8 cellular contexts compared by ENCODE assay signal in the genomic region with DNA sequence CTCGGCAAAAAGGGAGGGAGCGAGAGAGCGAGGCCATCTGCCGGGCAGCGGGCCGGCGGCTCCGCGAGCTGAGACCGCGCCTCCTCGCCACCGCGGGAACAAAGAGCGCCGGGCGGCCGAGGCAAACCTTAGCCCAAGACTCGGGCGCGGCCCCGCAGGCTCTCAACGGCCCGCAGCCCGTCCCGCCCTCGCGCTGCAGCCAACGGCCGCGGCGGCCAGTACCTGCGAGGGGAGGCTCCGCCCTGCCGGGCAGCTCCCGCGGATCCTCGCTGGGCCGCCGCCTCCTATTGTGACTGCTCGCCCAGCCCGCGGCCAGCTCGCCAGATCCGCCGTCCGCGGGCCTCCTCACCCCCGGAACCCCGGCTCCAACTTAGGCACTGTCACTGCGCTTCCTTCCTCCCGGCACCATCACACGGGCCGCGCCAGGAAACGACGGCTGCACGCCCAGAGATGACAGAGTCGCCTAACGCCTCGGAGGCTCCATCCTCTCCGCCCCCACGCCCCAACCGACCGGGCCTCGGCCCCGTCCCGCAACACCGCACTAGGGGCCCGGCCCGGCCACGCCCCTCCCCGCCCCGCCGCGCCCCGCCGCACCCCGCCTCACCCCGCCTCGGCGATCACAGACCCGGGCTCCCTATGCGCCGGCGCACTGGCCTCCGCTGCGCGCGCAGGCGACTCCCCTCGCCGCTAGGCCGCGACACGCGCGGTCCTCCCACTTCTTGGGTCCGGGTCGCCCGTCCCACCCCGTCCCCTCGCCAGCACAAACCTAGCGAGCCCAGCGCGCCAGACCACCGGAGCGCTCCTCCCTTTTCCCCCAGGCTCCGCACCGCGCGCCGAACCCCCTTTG. TPM values are rescaled to one million over a fixed set of nuclear protein-coding genes. Genes with fewer than 3 reads are reported as not detected.
DNase-seq lines count a peak whose midpoint lies in the region; ATAC-seq, FAIRE-seq and TF ChIP-seq lines count a peak whose summit lies in the region.

No MANE protein-coding gene starts in this region.

- DNase-seq in AG04449 (ENCODE audit: low read depth, low spot score) (no peak), NCI-H2196 treated with DMSO at 0.1 percent for 48 hours (lab: John Stamatoyannopoulos, UW; ENCODE audit: unreplicated experiment) (peak; percentile 76), WTC11 (ENCODE audit: low spot score) (peak; percentile 82), bronchial epithelial cell (ENCODE audit: low read depth) (peak; percentile 70), iris pigment epithelial cell (ENCODE audit: low read depth) (peak; percentile 82)
- peak; percentile 79 to 86 for DNase-seq in stimulated activated CD4-positive, alpha-beta T cell treated with anti-CD3 and anti-CD28 coated beads, Interleukin-12 subunit alpha, Interleukin-12 subunit beta, amount 100 ng/mL, for 24 hours (ENCODE audit: low read depth in 2 of 2)

- peaks cover 26% of the 10 kb centered on the region for H3K4me1 Mint-ChIP-seq in WTC11

- no peak for TF ChIP-seq CTCF in AG04449 (IDR thresholded peaks at IDR 0.05; ENCODE audit: insufficient read depth, low read length, missing control alignments)
- no peak for TF ChIP-seq CTCF in WTC11 (IDR thresholded peaks at IDR 0.05)
- peak; percentile 24 for TF ChIP-seq CTCF in bronchial epithelial cell (IDR thresholded peaks at IDR 0.05; ENCODE audit: insufficient read depth, low read length, severe bottlenecking)

- peak overlapping the region; percentile 99 for H3K27ac Mint-ChIP-seq in WTC11

- H3K36me3 Mint-ChIP-seq in WTC11, result peaks cover 3% of the 10 kb centered on the region; the same call in 1 of the 2 replicates

- ATAC-seq in GM18873 (IDR thresholded peaks at IDR 0.05; ENCODE audit: low FRiP score, unreplicated experiment) (peak; percentile 48), HG03108 (IDR thresholded peaks at IDR 0.05; ENCODE audit: unreplicated experiment) (peak; percentile 68), WTC11 (peak; percentile 76)

- no peaks in the 10 kb centered on the region for H3K27me3 Mint-ChIP-seq in WTC11 (ENCODE audit: low read depth)

- 0 out of 2 replicates have a peak, but pooled peaks cover 3% of the 10 kb centered on the region for H3K9me3 Mint-ChIP-seq in WTC11

- CTCF ChIA-PET in AG04449 (lab: Yijun Ruan, JAX), result interaction anchor here (11.8 kb wide), 1 partner anchor 155 kb away, joined by 345 read pairs; no protein-coding TSS in a partner anchor
- CTCF ChIA-PET in WTC11 (lab: Charles Lee), result interaction anchor here (0.7 to 1.6 kb wide), 3 partner anchors 8 to 328 kb away, joined by 3 to 4 read pairs (median 3); no protein-coding TSS in a partner anchor

- H3K36me3 ChIP-seq in bronchial epithelial cell (ENCODE audit: control insufficient read depth, insufficient read depth, low read length), result no peaks in the 10 kb centered on the region

- no peak for FAIRE-seq in bronchial epithelial cell (lab: Jason Lieb, UNC)

- POLR2A ChIA-PET in AG04449 (lab: Yijun Ruan, JAX) (interaction anchor here (0.5 to 1.0 kb wide), 2 partner anchors 143 to 293 kb away, joined by 3 to 4 read pairs; a partner anchor contains a TSS), WTC11 (lab: Charles Lee) (interaction anchor here (0.5 to 0.8 kb wide), 5 partner anchors 29 to 1437 kb away, joined by 3 to 4 read pairs (median 3); no protein-coding TSS in a partner anchor)

- H3K4me3 ChIP-seq in AG04449 (ENCODE audit: low read depth, low read length), result peak overlapping the region; percentile 78
- peak overlapping the region; percentile 71 for H3K4me3 ChIP-seq in bronchial epithelial cell (ENCODE audit: low read depth, low read length)

- peak overlapping the region; percentile 94 for H3K4me3 Mint-ChIP-seq in WTC11

- H3K27me3 ChIP-seq in bronchial epithelial cell (ENCODE audit: control insufficient read depth, insufficient read depth, low read length), result no peaks in the 10 kb centered on the region

TF ChIP-seq in WTC11, 78 proteins besides CTCF, POLR2A, EP300 and RAD21 (continues in another document):
- TF ChIP-seq HMGA2 (CRISPR knock-in tag; IDR thresholded peaks at IDR 0.05) (no peak), ESRRA (CRISPR knock-in tag; IDR thresholded peaks at IDR 0.05; ENCODE audit: borderline replicate concordance) (no peak), GTF2I (CRISPR knock-in tag; conservative IDR thresholded peaks at IDR 0.05) (no peak), GABPB1 (CRISPR knock-in tag; IDR thresholded peaks at IDR 0.05) (peak; percentile 60), ZNF423 (CRISPR knock-in tag; IDR thresholded peaks at IDR 0.05) (no peak), RELA (CRISPR knock-in tag; IDR thresholded peaks at IDR 0.05; ENCODE audit: borderline replicate concordance) (peak; percentile 63; the same call in 1 of the 2 replicates), ZNF121 (CRISPR knock-in tag; IDR thresholded peaks at IDR 0.05) (no peak), CREM (CRISPR knock-in tag; IDR thresholded peaks at IDR 0.05) (peak; percentile 78; the same call in 1 of the 2 replicates), SP1 (CRISPR knock-in tag; conservative IDR thresholded peaks at IDR 0.05) (peak; percentile 45; the same call in 1 of the 2 replicates), EMX1 (CRISPR knock-in tag; IDR thresholded peaks at IDR 0.05) (peak; percentile 43; the same call in 1 of the 2 replicates), ZBTB21 (CRISPR knock-in tag; IDR thresholded peaks at IDR 0.05; ENCODE audit: borderline replicate concordance) (peak; percentile 17; the same call in 1 of the 2 replicates), ZNF263 (CRISPR knock-in tag; IDR thresholded peaks at IDR 0.05; ENCODE audit: low read depth) (0 out of 2 replicates have a peak, but pooled peaks have one; percentile 32), PRRX2 (CRISPR knock-in tag; IDR thresholded peaks at IDR 0.05) (0 out of 2 replicates have a peak, but pooled peaks have one; percentile 36), TP53 (CRISPR knock-in tag; IDR thresholded peaks at IDR 0.05) (no peak), MYBL2 (CRISPR knock-in tag; IDR thresholded peaks at IDR 0.05) (peak; percentile 20; the same call in 1 of the 2 replicates), FOXK1 (CRISPR knock-in tag; IDR thresholded peaks at IDR 0.05) (peak; percentile 81)
- TF ChIP-seq, protein P1, sequence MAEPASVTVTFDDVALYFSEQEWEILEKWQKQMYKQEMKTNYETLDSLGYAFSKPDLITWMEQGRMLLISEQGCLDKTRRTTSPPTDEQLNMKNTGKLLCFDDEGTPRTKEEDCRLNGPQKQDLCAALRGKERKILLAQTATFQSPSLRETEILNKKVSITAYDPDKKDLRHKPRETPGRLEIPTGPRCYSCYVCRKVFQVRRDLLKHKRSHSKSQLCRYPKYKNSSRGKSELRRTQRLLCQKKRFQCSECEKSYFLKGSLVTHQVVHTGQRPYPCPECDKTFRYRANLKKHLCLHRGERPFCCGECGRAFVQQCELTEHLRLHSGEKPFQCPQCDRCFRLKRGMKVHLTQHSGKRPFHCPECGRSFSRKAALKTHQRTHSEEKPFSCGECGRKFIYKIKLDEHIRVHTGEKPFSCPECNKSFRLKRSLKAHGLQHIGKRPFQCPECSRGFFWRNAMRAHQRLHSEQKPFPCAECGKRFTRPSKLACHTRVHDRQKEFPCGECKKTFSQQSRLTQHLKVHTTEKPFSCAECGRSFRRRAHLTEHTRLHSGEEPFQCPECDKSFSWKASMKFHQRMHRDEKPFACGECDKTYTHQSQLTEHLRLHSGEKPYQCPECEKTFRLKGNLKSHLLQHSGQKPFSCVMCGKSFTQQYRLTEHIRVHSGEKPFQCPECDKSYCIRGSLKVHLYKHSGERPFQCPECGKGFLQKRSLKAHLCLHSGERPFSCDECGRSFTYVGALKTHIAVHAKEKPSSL (CRISPR knock-in tag; conservative IDR thresholded peaks at IDR 0.05), result no peak
- TF ChIP-seq, protein P2, sequence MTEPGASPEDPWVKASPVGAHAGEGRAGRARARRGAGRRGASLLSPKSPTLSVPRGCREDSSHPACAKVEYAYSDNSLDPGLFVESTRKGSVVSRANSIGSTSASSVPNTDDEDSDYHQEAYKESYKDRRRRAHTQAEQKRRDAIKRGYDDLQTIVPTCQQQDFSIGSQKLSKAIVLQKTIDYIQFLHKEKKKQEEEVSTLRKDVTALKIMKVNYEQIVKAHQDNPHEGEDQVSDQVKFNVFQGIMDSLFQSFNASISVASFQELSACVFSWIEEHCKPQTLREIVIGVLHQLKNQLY (CRISPR knock-in tag; IDR thresholded peaks at IDR 0.05), result peak; percentile 38; the same call in 1 of the 2 replicates
- TF ChIP-seq, protein P3, sequence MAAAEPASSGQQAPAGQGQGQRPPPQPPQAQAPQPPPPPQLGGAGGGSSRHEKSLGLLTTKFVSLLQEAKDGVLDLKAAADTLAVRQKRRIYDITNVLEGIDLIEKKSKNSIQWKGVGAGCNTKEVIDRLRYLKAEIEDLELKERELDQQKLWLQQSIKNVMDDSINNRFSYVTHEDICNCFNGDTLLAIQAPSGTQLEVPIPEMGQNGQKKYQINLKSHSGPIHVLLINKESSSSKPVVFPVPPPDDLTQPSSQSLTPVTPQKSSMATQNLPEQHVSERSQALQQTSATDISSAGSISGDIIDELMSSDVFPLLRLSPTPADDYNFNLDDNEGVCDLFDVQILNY (CRISPR knock-in tag; IDR thresholded peaks at IDR 0.05), result peak; percentile 72
- TF ChIP-seq, protein P4, sequence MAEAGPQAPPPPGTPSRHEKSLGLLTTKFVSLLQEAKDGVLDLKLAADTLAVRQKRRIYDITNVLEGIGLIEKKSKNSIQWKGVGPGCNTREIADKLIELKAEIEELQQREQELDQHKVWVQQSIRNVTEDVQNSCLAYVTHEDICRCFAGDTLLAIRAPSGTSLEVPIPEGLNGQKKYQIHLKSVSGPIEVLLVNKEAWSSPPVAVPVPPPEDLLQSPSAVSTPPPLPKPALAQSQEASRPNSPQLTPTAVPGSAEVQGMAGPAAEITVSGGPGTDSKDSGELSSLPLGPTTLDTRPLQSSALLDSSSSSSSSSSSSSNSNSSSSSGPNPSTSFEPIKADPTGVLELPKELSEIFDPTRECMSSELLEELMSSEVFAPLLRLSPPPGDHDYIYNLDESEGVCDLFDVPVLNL (CRISPR knock-in tag; IDR thresholded peaks at IDR 0.05; ENCODE audit: borderline replicate concordance, low read depth), result no peak
- TF ChIP-seq, protein P5, sequence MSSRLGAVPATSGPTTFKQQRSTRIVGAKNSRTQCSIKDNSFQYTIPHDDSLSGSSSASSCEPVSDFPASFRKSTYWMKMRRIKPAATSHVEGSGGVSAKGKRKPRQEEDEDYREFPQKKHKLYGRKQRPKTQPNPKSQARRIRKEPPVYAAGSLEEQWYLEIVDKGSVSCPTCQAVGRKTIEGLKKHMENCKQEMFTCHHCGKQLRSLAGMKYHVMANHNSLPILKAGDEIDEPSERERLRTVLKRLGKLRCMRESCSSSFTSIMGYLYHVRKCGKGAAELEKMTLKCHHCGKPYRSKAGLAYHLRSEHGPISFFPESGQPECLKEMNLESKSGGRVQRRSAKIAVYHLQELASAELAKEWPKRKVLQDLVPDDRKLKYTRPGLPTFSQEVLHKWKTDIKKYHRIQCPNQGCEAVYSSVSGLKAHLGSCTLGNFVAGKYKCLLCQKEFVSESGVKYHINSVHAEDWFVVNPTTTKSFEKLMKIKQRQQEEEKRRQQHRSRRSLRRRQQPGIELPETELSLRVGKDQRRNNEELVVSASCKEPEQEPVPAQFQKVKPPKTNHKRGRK (CRISPR knock-in tag; IDR thresholded peaks at IDR 0.05; ENCODE audit: borderline replicate concordance), result no peak

RNA-seq across cellular contexts. Expression of a gene that starts 0.5 kb away (rescaled TPM):
- total RNA-seq in WTC11 (2021), result 56.4 to 64.7 TPM (median 59.2 TPM) in 3 replicates
- total RNA-seq in bronchial epithelial cell, result 5.4 and 5.5 TPM in 2 replicates
